ENCODE assay signal across 27 cellular contexts in genomic region chr22:39700565-39700964, GRCh38.
"Had no signal": no experiment of that assay in that cellular context is flagged by ENCODE, and none has a peak within 500 bp of the region (broad histone marks: within the 10 kb centered on the region; RNA-seq: fewer than 3 reads in every experiment).

No MANE protein-coding gene starts in this region.

- H3K4me1 ChIP-seq: parathyroid adenoma, right lobe of liver, sigmoid colon, tibial artery, upper lobe of right lung, uterus had no signal

- FAIRE-seq: small intestine had no signal

- H3K79me2 ChIP-seq: parathyroid adenoma had no signal

- H3K27ac ChIP-seq: ovary, parathyroid adenoma, psoas muscle, right lobe of liver, sigmoid colon, suprapubic skin, testis, tibial artery, transverse colon, upper lobe of right lung, uterus had no signal

- H3K9ac ChIP-seq: parathyroid adenoma had no signal

- H2AFZ ChIP-seq: parathyroid adenoma had no signal

- H3K9me3 ChIP-seq: ovary, psoas muscle, right lobe of liver, sigmoid colon, suprapubic skin, testis, tibial artery, transverse colon, upper lobe of right lung, uterus had no signal

- H3K27ac Mint-ChIP-seq: naive thymus-derived CD4-positive, alpha-beta T cell; natural killer cell; nephron; progenitor cell of endocrine pancreas; stimulated activated memory B cell treated with anti-CD40 and anti-IgM and Interleukin-4, amounts not matched to agents 10 μg/mL and 1 μg/mL and 100 μg/mL, for 72 hours; stimulated activated naive CD8-positive, alpha-beta T cell treated with anti-CD3 and anti-CD28 coated beads, Interleukin-15, amount 100 ng/mL, for 72 hours; type B pancreatic cell had no signal

- H3K4me3 Mint-ChIP-seq: naive thymus-derived CD4-positive, alpha-beta T cell; natural killer cell; nephron; stimulated activated memory B cell treated with anti-CD40 and anti-IgM and Interleukin-4, amounts not matched to agents 10 μg/mL and 1 μg/mL and 100 μg/mL, for 72 hours; stimulated activated naive CD8-positive, alpha-beta T cell treated with anti-CD3 and anti-CD28 coated beads, Interleukin-15, amount 100 ng/mL, for 72 hours; type B pancreatic cell had no signal

- H3K4me3 ChIP-seq: ovary, psoas muscle, right lobe of liver, sigmoid colon, suprapubic skin, testis, tibial artery, transverse colon, upper lobe of right lung, uterus had no signal

- H3K36me3 Mint-ChIP-seq: naive thymus-derived CD4-positive, alpha-beta T cell; natural killer cell; stimulated activated memory B cell treated with anti-CD40 and anti-IgM and Interleukin-4, amounts not matched to agents 10 μg/mL and 1 μg/mL and 100 μg/mL, for 72 hours; type B pancreatic cell had no signal

- ATAC-seq: naive thymus-derived CD4-positive, alpha-beta T cell; natural killer cell; psoas muscle; right cardiac atrium; right lobe of liver; stimulated activated memory B cell treated with anti-CD40 and anti-IgM and Interleukin-4, amounts not matched to agents 10 μg/mL and 1 μg/mL and 100 μg/mL, for 72 hours; stimulated activated naive CD8-positive, alpha-beta T cell treated with anti-CD3 and anti-CD28 coated beads, Interleukin-15, amount 100 ng/mL, for 72 hours; stimulated activated naive CD8-positive, alpha-beta T cell treated with anti-CD3 and anti-CD28 coated beads, Interleukin-15, Interleukin-2, amounts not matched to agents 100 U/mL and 50 U/mL, for 24 hours; upper lobe of right lung had no signal

- H3K4me1 Mint-ChIP-seq: natural killer cell; stimulated activated memory B cell treated with anti-CD40 and anti-IgM and Interleukin-4, amounts not matched to agents 10 μg/mL and 1 μg/mL and 100 μg/mL, for 72 hours; stimulated activated naive CD8-positive, alpha-beta T cell treated with anti-CD3 and anti-CD28 coated beads, Interleukin-15, amount 100 ng/mL, for 72 hours had no signal

- DNase-seq: naive thymus-derived CD4-positive, alpha-beta T cell; natural killer cell; occipital lobe; ovary; psoas muscle; right lobe of liver; sigmoid colon; small intestine; stimulated activated CD4-positive, alpha-beta T cell treated with anti-CD3 and anti-CD28 coated beads, Interleukin-15, amount 100 ng/mL, for 24 hours; stimulated activated CD4-positive, alpha-beta T cell treated with anti-CD3 and anti-CD28 coated beads, Interleukin-4, amount 100 ng/mL, for 1 hour; stimulated activated CD4-positive, alpha-beta T cell treated with anti-CD3 and anti-CD28 coated beads, Interleukin-4, amount 100 ng/mL, for 4 hours; stimulated activated CD8-positive, alpha-beta memory T cell treated with anti-CD3 and anti-CD28 coated beads, Interleukin-4, amount 100 ng/mL, for 48 hours; stimulated activated naive CD4-positive, alpha-beta T cell; stimulated activated naive CD8-positive, alpha-beta T cell treated with anti-CD3 and anti-CD28 coated beads, Interleukin-15, amount 100 ng/mL, for 72 hours; stimulated activated naive CD8-positive, alpha-beta T cell treated with anti-CD3 and anti-CD28 coated beads, Interleukin-15, Interleukin-2, amounts not matched to agents 100 U/mL and 50 U/mL, for 24 hours; testis; tibial artery; transverse colon; upper lobe of right lung; uterus had no signal

- H3K27me3 ChIP-seq: ovary, right lobe of liver, testis, uterus had no signal

- H3K9me3 Mint-ChIP-seq: naive thymus-derived CD4-positive, alpha-beta T cell; natural killer cell; nephron; stimulated activated memory B cell treated with anti-CD40 and anti-IgM and Interleukin-4, amounts not matched to agents 10 μg/mL and 1 μg/mL and 100 μg/mL, for 72 hours; stimulated activated naive CD8-positive, alpha-beta T cell treated with anti-CD3 and anti-CD28 coated beads, Interleukin-15, amount 100 ng/mL, for 72 hours; type B pancreatic cell had no signal

- H3K36me3 ChIP-seq: ovary, right lobe of liver, sigmoid colon, suprapubic skin, tibial artery, transverse colon, upper lobe of right lung, uterus had no signal
